ENCODE assay signal across 22 cellular contexts in genomic region chr12:50239355-50239891, GRCh38. TPM values are rescaled to one million over a fixed set of nuclear protein-coding genes. Genes with fewer than 3 reads are reported as not detected.
DNase-seq lines count a peak whose midpoint lies in the region; ATAC-seq, FAIRE-seq and TF ChIP-seq lines count a peak whose summit lies in the region.
"Had no signal": no experiment of that assay in that cellular context is flagged by ENCODE, and none has a peak within 500 bp of the region (broad histone marks: within the 10 kb centered on the region; RNA-seq: fewer than 3 reads in every experiment).

No MANE protein-coding gene starts in this region.

- no peak for ATAC-seq in A549

- H3K4me3 ChIP-seq in A549 (no peak overlapping the region), ascending aorta (no peak overlapping the region), mucosa of stomach (ENCODE audit: low read length) (no peak overlapping the region), testis (no peak overlapping the region)

- no peak overlapping the region for H3K4me2 ChIP-seq in A549

- peak overlapping the region; percentile 5 for H3K9ac ChIP-seq in mucosa of stomach (ENCODE audit: low read length)

- H3K27ac ChIP-seq in A549, result no peak overlapping the region
- H3K27ac ChIP-seq in ascending aorta, result peak overlapping the region; percentile 39 to 89
- peak overlapping the region; percentile 4 to 13 for H3K27ac ChIP-seq in testis
- H3K27ac ChIP-seq: 22Rv1 had no signal

- TF ChIP-seq RAD21 in A549 (conservative IDR thresholded peaks at IDR 0.05 in 1 of 2, IDR thresholded peaks at IDR 0.05 in 1 of 2), result no peak

- CTCF ChIA-PET in A549 (lab: Yijun Ruan, JAX), result interaction anchor here (0.5 to 2.0 kb wide), 5 partner anchors 11 to 273 kb away, joined by 3 to 5 read pairs (median 4); no protein-coding TSS in a partner anchor

- H3K4me1 ChIP-seq in A549 (peaks cover 42% of the 10 kb centered on the region), ascending aorta (peaks cover 10 to 40% of the 10 kb centered on the region in 2 donors), mucosa of stomach (ENCODE audit: control insufficient read depth, insufficient read depth, low read length) (peaks cover 48% of the 10 kb centered on the region), testis (peaks cover 32% of the 10 kb centered on the region)

- H3K9me3 ChIP-seq in A549 (no peaks in the 10 kb centered on the region), ascending aorta (no peaks in the 10 kb centered on the region), mucosa of stomach (ENCODE audit: control insufficient read depth, low read length) (no peaks in the 10 kb centered on the region), testis (no peaks in the 10 kb centered on the region)
- H3K9me3 ChIP-seq: Caco-2 had no signal

- POLR2A ChIA-PET in A549 (lab: Yijun Ruan, JAX), result no interaction called here

- DNase-seq in A549 (ENCODE audit: low read depth in 1 of 2, low spot score in 1 of 2) (no peak), ascending aorta (ENCODE audit: low spot score in 2 of 2) (no peak), testis (no peak), DMS53 (lab: John Stamatoyannopoulos, UW) (no peak), iPS-NIHi11 (ENCODE audit: low spot score) (no peak), A172 (ENCODE audit: low spot score) (no peak)
- no peak for DNase-seq in activated naive CD4-positive, alpha-beta T cell treated with Interleukin-2 at 50 U/mL for 16 hours
- DNase-seq: Caco-2; CD4-positive, CD25-positive, alpha-beta regulatory T cell; GDM1; GOT3; MM.1S; NCI-H1092; NCI-H146; NCI-H2029 treated with DMSO at 0.1 percent for 48 hours; NCI-H2171; NCI-H446; NCI-H69; SHP77 treated with DMSO at 0.1 percent for 48 hours had no signal

- peaks cover 0 to 5% of the 10 kb centered on the region in 2 donors for H3K36me3 ChIP-seq in ascending aorta
- peaks cover 9% of the 10 kb centered on the region for H3K36me3 ChIP-seq in mucosa of stomach (ENCODE audit: control insufficient read depth, insufficient read depth, low read length)
- H3K36me3 ChIP-seq in testis (ENCODE audit: low read depth, missing control alignments), result no peaks in the 10 kb centered on the region

- intact Hi-C loops in ascending aorta (cut with DNase I) (no loop called here), testis (cut with DNase I; ENCODE audit: low total_unique reads) (no loop called here)

- H3K27me3 ChIP-seq in ascending aorta (no peaks in the 10 kb centered on the region), mucosa of stomach (ENCODE audit: control insufficient read depth, insufficient read depth, low read length) (no peaks in the 10 kb centered on the region), testis (no peaks in the 10 kb centered on the region)

- FAIRE-seq in A549 (lab: Jason Lieb, UNC), result no peak
- FAIRE-seq: GM19239 had no signal

- no peak for TF ChIP-seq EP300 in A549 (IDR thresholded peaks at IDR 0.05)

- no peak for TF ChIP-seq POLR2A in A549 (IDR thresholded peaks at IDR 0.05; ENCODE audit: low read length)
- no peak for TF ChIP-seq POLR2A in testis (IDR thresholded peaks at IDR 0.05)

- 89% methylated on average over 10 of the region's 10 CpGs for WGBS in A549 (ENCODE audit: missing lambda C conversion rate)
- WGBS in testis, 2 donors, result 83 to 84% methylated on average over 10 of the region's 10 CpGs

- TF ChIP-seq CTCF in A549 (IDR thresholded peaks at IDR 0.05), result no peak
- TF ChIP-seq CTCF in ascending aorta (IDR thresholded peaks at IDR 0.05), result no peak
- no peak for TF ChIP-seq CTCF in testis (IDR thresholded peaks at IDR 0.05)

TF ChIP-seq in A549, 52 proteins besides CTCF, POLR2A, EP300 and RAD21:
- TF ChIP-seq MAFK (IDR thresholded peaks at IDR 0.05; ENCODE audit: partially characterized antibody) (peak; percentile 35), JUN (IDR thresholded peaks at IDR 0.05) (no peak), HOXB13 (CRISPR knock-in tag; IDR thresholded peaks at IDR 0.05; ENCODE audit: low read depth) (no peak)

RNA-seq across cellular contexts. Expression of gene LIMA1, which starts 43.9 kb away (rescaled TPM):
- 21.4 and 23.4 TPM in 2 replicates for polyA plus RNA-seq in A549 (2011; rRNA removed)
- 3.5 TPM in 2 replicates for polyA plus RNA-seq in A549 (2012; cell fraction: cytosol; rRNA removed)
- 3.3 and 5.4 TPM in 2 replicates for polyA plus RNA-seq in A549 (2012; cell fraction: nucleus; rRNA removed)
- polyA plus RNA-seq in A549 (2017; fragmentation: RNase III; extraction: RNeasy Plus Mini Kit Qiagen cat#74134 plus additional on column Dnase treatment), result 9.0 to 12.0 TPM (median 10.1 TPM) in 3 replicates
- polyA minus RNA-seq in A549 (2011; rRNA and poly(A)+ RNA removed), result 27.3 and 29.3 TPM in 2 replicates
- total RNA-seq in ascending aorta, result 79.4 TPM
- 10 to 100 TPM; 41.0 to 42.8 TPM for total RNA-seq in testis
- 37.8 TPM for polyA plus RNA-seq in testis (ENCODE audit: insufficient read depth, low read depth, low replicate concordance)
- 108 and 109 TPM in 2 replicates for total RNA-seq in A172 (2014; rRNA removed; shearing (Covaris generic))

Comparison
In these comparisons a context has a peak if more than half of its experiments do, and no peak if none do; other contexts are left out.
1. H3K27ac ChIP-seq: peak in ascending aorta (2 of 2) and testis (2 of 2); none in A549 (0 of 2).